In genomic region chr11:69437001-69437875, GRCh38 we compare ENCODE assay signal across 1 cellular context.
TF ChIP-seq lines count a peak whose summit lies in the region.

No MANE protein-coding gene starts in this region.

TF ChIP-seq in HepG2, 621 proteins besides CTCF, POLR2A, EP300 and RAD21 (continued from another document and continues in another):
- TF ChIP-seq KDM5A (IDR thresholded peaks at IDR 0.05; ENCODE audit: borderline replicate concordance, low read length) (no peak), ZKSCAN5 (CRISPR knock-in tag; IDR thresholded peaks at IDR 0.05) (no peak), ZNF691 (CRISPR knock-in tag; IDR thresholded peaks at IDR 0.05; ENCODE audit: borderline replicate concordance, low read depth) (peak; percentile 60; the same call in 1 of the 2 replicates), YEATS4 (CRISPR knock-in tag; IDR thresholded peaks at IDR 0.05; ENCODE audit: borderline replicate concordance) (no peak), NBN (conservative IDR thresholded peaks at IDR 0.05) (no peak), ZNF513 (CRISPR knock-in tag; conservative IDR thresholded peaks at IDR 0.05) (no peak), NFIC (IDR thresholded peaks at IDR 0.05; ENCODE audit: low read length) (no peak), IRX3 (CRISPR knock-in tag; IDR thresholded peaks at IDR 0.05; ENCODE audit: borderline replicate concordance, low read depth) (no peak), CCAR2 (optimal IDR thresholded peaks at IDR 0.05; ENCODE audit: low read depth, low read length) (no peak), RNF219 (CRISPR knock-in tag; IDR thresholded peaks at IDR 0.05) (no peak), DMTF1 (CRISPR knock-in tag; IDR thresholded peaks at IDR 0.05) (no peak), ETV5 (CRISPR knock-in tag; IDR thresholded peaks at IDR 0.05; ENCODE audit: borderline replicate concordance) (no peak), UBTF (CRISPR knock-in tag; IDR thresholded peaks at IDR 0.05) (peak; percentile 59), MYC (CRISPR knock-in tag; IDR thresholded peaks at IDR 0.05; ENCODE audit: borderline replicate concordance) (peak; percentile 82; the same call in 1 of the 2 replicates), ZNF629 (CRISPR knock-in tag; conservative IDR thresholded peaks at IDR 0.05) (no peak; the same call in none of the 2 replicates), FOXP4 (CRISPR knock-in tag; IDR thresholded peaks at IDR 0.05) (peak; percentile 59; the same call in 1 of the 2 replicates), AFF4 (CRISPR knock-in tag; IDR thresholded peaks at IDR 0.05) (no peak), RBM39 (IDR thresholded peaks at IDR 0.05; ENCODE audit: low read depth, low read length, poor library complexity, severe bottlenecking) (no peak), ZSCAN20 (CRISPR knock-in tag; IDR thresholded peaks at IDR 0.05; ENCODE audit: borderline replicate concordance) (no peak), TEAD2 (CRISPR knock-in tag; IDR thresholded peaks at IDR 0.05) (no peak), ZSCAN29 (CRISPR knock-in tag; conservative IDR thresholded peaks at IDR 0.05) (peak; percentile 92; the same call in 1 of the 2 replicates), ZNF160 (CRISPR knock-in tag; IDR thresholded peaks at IDR 0.05) (0 out of 2 replicates have a peak, but pooled peaks have one; percentile 26), EED (CRISPR knock-in tag; IDR thresholded peaks at IDR 0.05) (0 out of 2 replicates have a peak, but pooled peaks have one; percentile 46), ATF1 (CRISPR knock-in tag; IDR thresholded peaks at IDR 0.05) (no peak), DPF2 (CRISPR knock-in tag; IDR thresholded peaks at IDR 0.05; ENCODE audit: borderline replicate concordance, low read depth) (peak; percentile 62; the same call in 1 of the 2 replicates), NFE2 (CRISPR knock-in tag; IDR thresholded peaks at IDR 0.05) (no peak), HNRNPUL1 (IDR thresholded peaks at IDR 0.05; ENCODE audit: low read depth, low read length) (no peak)
- TF ChIP-seq, protein P1, sequence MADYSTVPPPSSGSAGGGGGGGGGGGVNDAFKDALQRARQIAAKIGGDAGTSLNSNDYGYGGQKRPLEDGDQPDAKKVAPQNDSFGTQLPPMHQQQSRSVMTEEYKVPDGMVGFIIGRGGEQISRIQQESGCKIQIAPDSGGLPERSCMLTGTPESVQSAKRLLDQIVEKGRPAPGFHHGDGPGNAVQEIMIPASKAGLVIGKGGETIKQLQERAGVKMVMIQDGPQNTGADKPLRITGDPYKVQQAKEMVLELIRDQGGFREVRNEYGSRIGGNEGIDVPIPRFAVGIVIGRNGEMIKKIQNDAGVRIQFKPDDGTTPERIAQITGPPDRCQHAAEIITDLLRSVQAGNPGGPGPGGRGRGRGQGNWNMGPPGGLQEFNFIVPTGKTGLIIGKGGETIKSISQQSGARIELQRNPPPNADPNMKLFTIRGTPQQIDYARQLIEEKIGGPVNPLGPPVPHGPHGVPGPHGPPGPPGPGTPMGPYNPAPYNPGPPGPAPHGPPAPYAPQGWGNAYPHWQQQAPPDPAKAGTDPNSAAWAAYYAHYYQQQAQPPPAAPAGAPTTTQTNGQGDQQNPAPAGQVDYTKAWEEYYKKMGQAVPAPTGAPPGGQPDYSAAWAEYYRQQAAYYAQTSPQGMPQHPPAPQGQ (CRISPR knock-in tag; IDR thresholded peaks at IDR 0.05; ENCODE audit: borderline replicate concordance), result no peak
- TF ChIP-seq, protein P2, sequence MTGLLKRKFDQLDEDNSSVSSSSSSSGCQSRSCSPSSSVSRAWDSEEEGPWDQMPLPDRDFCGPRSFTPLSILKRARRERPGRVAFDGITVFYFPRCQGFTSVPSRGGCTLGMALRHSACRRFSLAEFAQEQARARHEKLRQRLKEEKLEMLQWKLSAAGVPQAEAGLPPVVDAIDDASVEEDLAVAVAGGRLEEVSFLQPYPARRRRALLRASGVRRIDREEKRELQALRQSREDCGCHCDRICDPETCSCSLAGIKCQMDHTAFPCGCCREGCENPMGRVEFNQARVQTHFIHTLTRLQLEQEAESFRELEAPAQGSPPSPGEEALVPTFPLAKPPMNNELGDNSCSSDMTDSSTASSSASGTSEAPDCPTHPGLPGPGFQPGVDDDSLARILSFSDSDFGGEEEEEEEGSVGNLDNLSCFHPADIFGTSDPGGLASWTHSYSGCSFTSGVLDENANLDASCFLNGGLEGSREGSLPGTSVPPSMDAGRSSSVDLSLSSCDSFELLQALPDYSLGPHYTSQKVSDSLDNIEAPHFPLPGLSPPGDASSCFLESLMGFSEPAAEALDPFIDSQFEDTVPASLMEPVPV (CRISPR knock-in tag; IDR thresholded peaks at IDR 0.05), result no peak
